ENCODE assay signal across 17 cellular contexts in the genomic region with DNA sequence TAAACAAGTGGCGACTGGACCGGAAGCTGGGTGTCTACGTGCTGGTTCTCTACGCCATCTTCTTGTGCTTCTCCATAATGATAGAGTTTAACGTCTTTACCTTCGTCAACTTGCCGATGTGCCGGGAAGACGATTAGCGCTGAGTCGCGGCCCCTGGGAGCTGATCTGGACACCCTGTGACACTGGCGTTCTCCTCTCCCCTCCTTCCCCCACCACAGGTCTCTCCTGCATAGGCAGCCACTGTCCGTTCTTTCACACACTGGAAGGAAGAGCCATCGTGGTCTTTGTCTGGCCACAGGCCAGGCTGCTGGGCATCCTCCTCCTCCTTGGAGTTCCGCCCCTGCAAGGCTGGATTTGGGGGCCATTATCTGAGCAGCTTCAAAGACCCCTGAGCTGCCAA.
"Had no signal": no experiment of that assay in that cellular context is flagged by ENCODE, and none has a peak within 500 bp of the region (broad histone marks: within the 10 kb centered on the region; RNA-seq: fewer than 3 reads in every experiment).

No MANE protein-coding gene starts in this region.

- H3K27me3 ChIP-seq: hepatocyte, stomach, uterus had no signal

- H2AFZ ChIP-seq: hepatocyte had no signal

- ATAC-seq: left cardiac atrium; naive thymus-derived CD4-positive, alpha-beta T cell; sciatic nerve had no signal

- H3K36me3 Mint-ChIP-seq: naive thymus-derived CD4-positive, alpha-beta T cell had no signal

- DNase-seq: foreskin melanocyte; kidney; left cardiac atrium; left ventricle myocardium inferior; lower lobe of right lung; mesendoderm; naive thymus-derived CD4-positive, alpha-beta T cell; nephron progenitor cell; stimulated activated CD4-positive, alpha-beta T cell treated with anti-CD3 and anti-CD28 coated beads, Interleukin-2, amount 100 ng/mL, for 24 hours; stimulated activated CD4-positive, alpha-beta T cell treated with anti-CD3 and anti-CD28 coated beads, Interleukin-4, amount 100 ng/mL, for 4 hours; stimulated activated naive CD4-positive, alpha-beta T cell; stomach; substantia nigra; trophoblast cell; uterus had no signal

- H3K4me1 ChIP-seq: uterus had no signal

- H3K9me3 ChIP-seq: left ventricle myocardium inferior, lower lobe of right lung, stomach, uterus had no signal

- H3K4me3 Mint-ChIP-seq: naive thymus-derived CD4-positive, alpha-beta T cell; nephron progenitor cell had no signal

- H3K27ac ChIP-seq: hepatocyte, left ventricle myocardium inferior, lower lobe of right lung, stomach, uterus had no signal

- H3K79me2 ChIP-seq: hepatocyte had no signal

- H3K4me3 ChIP-seq: hepatocyte, left ventricle myocardium inferior, lower lobe of right lung, stomach, uterus had no signal

- H3K4me2 ChIP-seq: hepatocyte had no signal

- H3K9me3 Mint-ChIP-seq: naive thymus-derived CD4-positive, alpha-beta T cell; nephron progenitor cell had no signal

- H3K27ac Mint-ChIP-seq: naive thymus-derived CD4-positive, alpha-beta T cell; nephron progenitor cell had no signal

- H3K36me3 ChIP-seq: left ventricle myocardium inferior, lower lobe of right lung, stomach, uterus had no signal
